In the genomic region with DNA sequence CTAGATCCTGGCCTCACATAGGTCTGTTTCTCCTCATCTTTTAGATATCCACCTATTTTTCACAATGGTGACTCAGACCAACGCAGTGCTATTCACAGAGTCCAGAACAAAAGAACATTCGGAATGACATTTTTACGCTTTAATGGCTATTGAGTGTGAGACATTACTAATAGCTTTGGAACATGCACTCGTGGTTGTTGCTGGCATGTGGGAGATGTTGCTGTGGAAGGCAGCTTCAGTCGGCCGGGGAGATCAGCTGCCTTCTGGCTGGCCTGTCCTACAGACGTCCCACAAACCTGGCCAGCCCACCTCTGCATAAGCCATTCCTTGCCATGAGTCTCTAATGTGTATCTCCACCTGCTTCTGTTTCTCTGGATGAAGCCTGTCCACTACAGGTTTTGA, we compare ENCODE assay signal across 9 cellular contexts. TPM values are rescaled to one million over a fixed set of nuclear protein-coding genes. Genes with fewer than 3 reads are reported as not detected.
DNase-seq lines count a peak whose midpoint lies in the region; ATAC-seq and TF ChIP-seq lines count a peak whose summit lies in the region.
"Had no signal": no experiment of that assay in that cellular context is flagged by ENCODE, and none has a peak within 500 bp of the region (broad histone marks: within the 10 kb centered on the region; RNA-seq: fewer than 3 reads in every experiment).

No MANE protein-coding gene starts in this region.

- H3K9me3 ChIP-seq in sigmoid colon = no peaks in the 10 kb centered on the region

- H3K27me3 ChIP-seq in sigmoid colon = peaks cover 16 to 54% (median 24%) of the 10 kb centered on the region in 3 donors

- 80 to 84% methylated on average over 7 of the region's 7 CpGs for WGBS in sigmoid colon, 2 donors

- TF ChIP-seq EP300 in sigmoid colon (IDR thresholded peaks at IDR 0.05) = peak in 2 of 4 donors; percentile 50 to 85

- intact Hi-C loops in sigmoid colon (cut with DNase I) = no loop called here

- peak overlapping the region; percentile 14 to 88 (median 64) for H3K27ac ChIP-seq in sigmoid colon

- no peak for TF ChIP-seq POLR2A in sigmoid colon (IDR thresholded peaks at IDR 0.05)

- H3K4me1 ChIP-seq in sigmoid colon = peaks cover 0 to 56% (median 43%) of the 10 kb centered on the region in 4 donors

- ATAC-seq in GM18502 (IDR thresholded peaks at IDR 0.05; ENCODE audit: poor library complexity, unreplicated experiment) = no peak

- H3K4me3 ChIP-seq in epithelial cell of esophagus (ENCODE audit: low read length) = no peak overlapping the region
- no peak overlapping the region for H3K4me3 ChIP-seq in sigmoid colon

- no peaks in the 10 kb centered on the region for H3K36me3 ChIP-seq in sigmoid colon

- TF ChIP-seq CTCF in epithelial cell of esophagus (IDR thresholded peaks at IDR 0.05; ENCODE audit: insufficient read depth, low read depth, low read length, missing control alignments) (no peak), sigmoid colon (IDR thresholded peaks at IDR 0.05) (no peak)

- DNase-seq in EH (ENCODE audit: low read depth) (peak; percentile 95), NCI-H446 treated with DMSO at 0.1 percent for 48 hours (lab: John Stamatoyannopoulos, UW) (peak; percentile 10), epithelial cell of esophagus (ENCODE audit: low read depth) (peak; percentile 87), sigmoid colon (peak; percentile 84), activated gamma-delta T cell treated with Interleukin-2 at 50 U/mL for 16 hours (no peak)
- no peak for DNase-seq in stimulated activated naive CD4-positive, alpha-beta T cell (lab: John Stamatoyannopoulos, UW)
- no peak for DNase-seq in stimulated activated CD4-positive, alpha-beta T cell treated with anti-CD3 and anti-CD28 coated beads, Interleukin-2, amount 100 ng/mL, for 48 hours
- DNase-seq: NCI-H774 had no signal

RNA-seq across cellular contexts. Expression of a gene that starts 3.4 kb away (rescaled TPM):
- 10 to 100 TPM; 24.0 to 30.7 (median 27.4) TPM for total RNA-seq in sigmoid colon
- polyA plus RNA-seq in sigmoid colon = 10 to 100 TPM; 18.3 to 22.2 (median 20.6) TPM

Comparison
In these comparisons a context has a peak if more than half of its experiments do, and no peak if none do; other contexts are left out.
1. DNase-seq: peak in EH (single experiment), NCI-H446 treated with DMSO at 0.1 percent for 48 hours (single experiment), epithelial cell of esophagus (single experiment) and sigmoid colon (single experiment); none in stimulated activated naive CD4-positive, alpha-beta T cell (0 of 6), activated gamma-delta T cell treated with Interleukin-2 at 50 U/mL for 16 hours (single experiment) and stimulated activated CD4-positive, alpha-beta T cell treated with anti-CD3 and anti-CD28 coated beads, Interleukin-2, amount 100 ng/mL, for 48 hours (0 of 2).